Comparison of ENCODE assay signal across 20 cellular contexts in genomic region chr22:23199159-23199558, GRCh38. TPM values are rescaled to one million over a fixed set of nuclear protein-coding genes. Genes with fewer than 3 reads are reported as not detected.
A peak's percentile ranks its signal among the peaks of the same experiment; 100 is the strongest.
DNase-seq lines count a peak whose midpoint lies in the region; ATAC-seq and TF ChIP-seq lines count a peak whose summit lies in the region.
"Had no signal": no experiment of that assay in that cellular context is flagged by ENCODE, and none has a peak within 500 bp of the region (broad histone marks: within the 10 kb centered on the region; RNA-seq: fewer than 3 reads in every experiment).

No MANE protein-coding gene starts in this region.

- H3K4me3 ChIP-seq in A673 (ENCODE audit: low read depth, low read length, poor library complexity, severe bottlenecking) = no peak overlapping the region
- H3K4me3 ChIP-seq in H7 (ENCODE audit: insufficient read depth, low read depth, low read length) = no peak overlapping the region
- no peak overlapping the region for H3K4me3 ChIP-seq in astrocyte of the spinal cord (ENCODE audit: low read depth, low read length)
- H3K4me3 ChIP-seq: body of pancreas, GM12878, heart left ventricle, SJCRH30 had no signal

- POLR2A ChIA-PET in A673 (lab: Charles Lee; ENCODE audit: low non-redundant PET) = no interaction called here

- no peak for ATAC-seq in GM21528 (IDR thresholded peaks at IDR 0.05; ENCODE audit: low FRiP score, unreplicated experiment)
- ATAC-seq: body of pancreas, GM12878, HepG2 had no signal

- in situ Hi-C loops in astrocyte of the spinal cord (cut with HindIII; ENCODE audit: low sequenced_read_pairs) = no loop called here

- CTCF ChIA-PET in A673 (lab: Charles Lee) = no interaction called here

- no TSS peak for BruUV-seq in A673 (replicated peaks; lab: Mats Ljungman, UMichigan)

- H3K9me3 ChIP-seq in A673 (ENCODE audit: low read depth, low read length, poor library complexity, severe bottlenecking) = no peaks in the 10 kb centered on the region
- H3K9me3 ChIP-seq: body of pancreas, heart left ventricle, SJCRH30 had no signal

- intact Hi-C loops in A673 (cut with micrococcal nuclease; ENCODE audit: unreplicated experiment) = no loop called here

- H3K27me3 ChIP-seq in A673 (replicated peaks; ENCODE audit: insufficient read depth, low read depth, low read length, poor library complexity) (no peaks in the 10 kb centered on the region), H7 (ENCODE audit: control insufficient read depth, insufficient read depth, low read length) (no peaks in the 10 kb centered on the region)
- H3K27me3 ChIP-seq: body of pancreas, heart left ventricle, SJCRH30 had no signal

- H3K4me1 ChIP-seq in A673 (ENCODE audit: insufficient read depth, low read length, poor library complexity, severe bottlenecking) = no peaks in the 10 kb centered on the region
- H3K4me1 ChIP-seq: SJCRH30 had no signal

- no peak for DNase-seq in A673 (ENCODE audit: low spot score)
- peak; percentile 63 for DNase-seq in H7
- DNase-seq in astrocyte of the spinal cord (ENCODE audit: low read depth, low spot score) = peak; percentile 37
- peak; percentile 79 for DNase-seq in left kidney (ENCODE audit: low read depth, low spot score)
- DNase-seq in activated CD4-positive, CD25-positive, alpha-beta regulatory T cell (lab: John Stamatoyannopoulos, UW) = no peak
- DNase-seq in occipital lobe (lab: John Stamatoyannopoulos, UW) = no peak
- no peak for DNase-seq in substantia nigra (lab: John Stamatoyannopoulos, UW)
- DNase-seq: activated CD4-positive, alpha-beta T cell treated with anti-CD3 and anti-CD28 coated beads for 48 hours; activated CD8-positive, alpha-beta memory T cell treated with anti-CD3 and anti-CD28 coated beads, Interleukin-2, amount 50 U/mL, for 48 hours; activated naive CD4-positive, alpha-beta T cell treated with Interleukin-2 at 50 U/mL for 16 hours; body of pancreas; MM.1S; NCI-H1930; NCI-H524 treated with DMSO at 0.1 percent for 48 hours; SJCRH30 had no signal

- no peak for TF ChIP-seq CTCF in A673 (conservative IDR thresholded peaks at IDR 0.05; ENCODE audit: low read depth, low read length)
- TF ChIP-seq CTCF in astrocyte of the spinal cord (IDR thresholded peaks at IDR 0.05; ENCODE audit: low read depth, low read length) = no peak

- H3K27ac ChIP-seq in A673 (ENCODE audit: low read depth, low read length, poor library complexity, severe bottlenecking) (peak overlapping the region; percentile 40), substantia nigra (ENCODE audit: low read depth, low read length, poor library complexity, severe bottlenecking) (no peak overlapping the region)
- H3K27ac ChIP-seq: SJCRH30 had no signal

- no peaks in the 10 kb centered on the region for H3K36me3 ChIP-seq in A673 (ENCODE audit: insufficient read depth, low read length, poor library complexity, severe bottlenecking)
- peaks cover 1% of the 10 kb centered on the region; the same call in 1 of the 2 replicates for H3K36me3 ChIP-seq in H7 (replicated peaks; ENCODE audit: control insufficient read depth, insufficient read depth, low read length)

RNA-seq across cellular contexts. Expression of gene BCR, which starts 18.9 kb away (rescaled TPM):
- 62.5 and 63.1 TPM in 2 replicates for total RNA-seq in A673 (2021)
- 84.7 and 89.1 TPM in 2 replicates for total RNA-seq in H7 (2014; rRNA removed; shearing (Covaris generic))
- 53.2 TPM for total RNA-seq in occipital lobe

RNA-seq across cellular contexts. Expression of gene RAB36, which starts 53.9 kb away (rescaled TPM):
- total RNA-seq in A673 (2021) (4.1 and 4.9 TPM in 2 replicates), occipital lobe (5.9 TPM)
- 0.81 and 1.7 TPM in 2 replicates for total RNA-seq in H7 (2014; rRNA removed; shearing (Covaris generic))
- total RNA-seq: SJCRH30 had no signal

RNA-seq across cellular contexts. Expression of gene RSPH14, which starts 57.4 kb away (rescaled TPM):
- 0.55 TPM in 1 of 2 replicates, not detected in the other for total RNA-seq in A673 (2021)
- not detected in 2 replicates for total RNA-seq in H7 (2014; rRNA removed; shearing (Covaris generic))
- total RNA-seq in occipital lobe = 1.9 TPM
- total RNA-seq: heart left ventricle, lung microvascular endothelial cell, SJCRH30 had no signal

Comparison
In these comparisons a context has a peak if more than half of its experiments do, and no peak if none do; other contexts are left out.
1. DNase-seq: peak in H7 (single experiment), astrocyte of the spinal cord (single experiment) and left kidney (single experiment); none in A673 (single experiment), activated CD4-positive, CD25-positive, alpha-beta regulatory T cell (0 of 4), occipital lobe (single experiment) and substantia nigra (0 of 49).